25 cellular contexts compared by ENCODE assay signal in genomic region chr3:84891851-84892250, GRCh38.
"Had no signal": no experiment of that assay in that cellular context is flagged by ENCODE, and none has a peak within 500 bp of the region (broad histone marks: within the 10 kb centered on the region; RNA-seq: fewer than 3 reads in every experiment).

No MANE protein-coding gene starts in this region.

- H3K36me3 ChIP-seq: brain microvascular endothelial cell, esophagus squamous epithelium, gastroesophageal sphincter, heart right ventricle, WERI-Rb-1 had no signal

- H3K4me3 ChIP-seq: esophagus squamous epithelium, gastroesophageal sphincter, heart right ventricle, hepatocyte had no signal

- ATAC-seq: activated CD4-positive, CD25-positive, alpha-beta regulatory T cell treated with anti-CD3 and anti-CD28 coated beads, Interleukin-2, amount 50 U/mL, for 24 hours; activated CD8-positive, alpha-beta T cell treated with anti-CD3 and anti-CD28 coated beads for 36 hours; activated T-cell treated with anti-CD3 and anti-CD28 coated beads, Interleukin-2, amount 50 U/mL, for 4 hours; activated T-helper 17 cell treated with anti-CD3 and anti-CD28 coated beads, Interleukin-2, amount 50 U/mL, for 72 hours; gastroesophageal sphincter; heart right ventricle; T-helper 17 cell had no signal

- DNase-seq: activated B cell treated with CpG ODN at 0.5 μM for 24 hours; activated CD4-positive, alpha-beta T cell treated with anti-CD3 and anti-CD28 coated beads for 48 hours; activated CD4-positive, alpha-beta T cell treated with anti-CD3 and anti-CD28 coated beads, Interleukin-2, amount 50 U/mL, for 1 hour; activated CD4-positive, alpha-beta T cell treated with anti-CD3 and anti-CD28 coated beads, Interleukin-2, amount 50 U/mL, for 48 hours; activated CD8-positive, alpha-beta memory T cell treated with anti-CD3 and anti-CD28 coated beads for 24 hours; activated CD8-positive, alpha-beta T cell treated with anti-CD3 and anti-CD28 coated beads for 36 hours; activated effector memory CD4-positive, alpha-beta T cell treated with Interleukin-2 at 50 U/mL for 16 hours; activated gamma-delta T cell treated with Interleukin-2 at 50 U/mL for 16 hours; activated naive CD4-positive, alpha-beta T cell treated with anti-CD3 and anti-CD28 coated beads, Interleukin-2, amount 50 U/mL, for 16 hours; activated naive CD4-positive, alpha-beta T cell treated with Interleukin-2 at 50 U/mL for 16 hours; activated T-cell treated with anti-CD3 and anti-CD28 coated beads, Interleukin-2, amount 50 U/mL, for 4 hours; amniotic stem cell; brain microvascular endothelial cell; cortex of kidney; effector CD8-positive, alpha-beta T cell; esophagus squamous epithelium; foreskin melanocyte; heart right ventricle; T-helper 17 cell; T1000; WERI-Rb-1 had no signal

- H3K4me1 ChIP-seq: esophagus squamous epithelium, gastroesophageal sphincter, heart right ventricle had no signal
